Comparison of ENCODE assay signal across 16 cellular contexts in the genomic region with DNA sequence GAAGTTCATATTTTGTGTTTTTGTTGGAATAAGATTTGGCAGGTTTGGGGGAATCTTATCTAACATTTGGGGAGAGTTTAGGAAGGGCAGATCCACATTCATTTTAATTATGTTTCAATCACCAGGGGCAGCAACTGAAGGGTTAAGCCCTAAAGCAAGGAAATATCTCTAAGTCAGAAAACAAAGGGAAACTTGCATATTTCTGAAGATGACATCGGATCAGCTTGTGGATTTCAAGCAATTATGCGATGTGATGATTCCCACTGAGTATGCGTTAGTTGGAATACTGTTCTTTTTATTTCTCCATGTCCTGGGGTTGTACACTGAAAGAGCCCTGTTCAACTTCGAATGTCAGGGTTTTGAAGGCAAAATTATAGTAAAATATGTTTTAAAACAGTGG. TPM values are rescaled to one million over a fixed set of nuclear protein-coding genes. Genes with fewer than 3 reads are reported as not detected.
A peak's percentile ranks its signal among the peaks of the same experiment; 100 is the strongest.
DNase-seq lines count a peak whose midpoint lies in the region; ATAC-seq, FAIRE-seq and TF ChIP-seq lines count a peak whose summit lies in the region.
"Had no signal": no experiment of that assay in that cellular context is flagged by ENCODE, and none has a peak within 500 bp of the region (broad histone marks: within the 10 kb centered on the region; RNA-seq: fewer than 3 reads in every experiment).

No MANE protein-coding gene starts in this region.

- H3K79me2 ChIP-seq in keratinocyte (ENCODE audit: control insufficient read depth, insufficient read depth, low read length), result no peaks in the 10 kb centered on the region

- H3K36me3 Mint-ChIP-seq in type B pancreatic cell, result no peaks in the 10 kb centered on the region

- TF ChIP-seq CTCF in RWPE2 (IDR thresholded peaks at IDR 0.05; ENCODE audit: poor library complexity, severe bottlenecking) (no peak), keratinocyte (optimal IDR thresholded peaks at IDR 0.05 in 1 of 3, IDR thresholded peaks at IDR 0.05 in 1 of 3, conservative IDR thresholded peaks at IDR 0.05 in 1 of 3; ENCODE audit: extremely low read depth in 1 of 3, insufficient read depth in 2 of 3, low read length in 3 of 3) (no peak), type B pancreatic cell (conservative IDR thresholded peaks at IDR 0.05) (no peak)

- H3K4me1 Mint-ChIP-seq in type B pancreatic cell (ENCODE audit: unreplicated experiment), result peaks cover 15% of the 10 kb centered on the region
- H3K4me1 Mint-ChIP-seq: activated CD4-positive, alpha-beta T cell treated with anti-CD3 and anti-CD28 coated beads, Interleukin-2, amount 10 ng/mL, durations not matched to agents 24 days and 14 days had no signal

- H2AFZ ChIP-seq in keratinocyte (ENCODE audit: control insufficient read depth, low read length), result no peak overlapping the region

- H3K9ac ChIP-seq in keratinocyte (ENCODE audit: control insufficient read depth, extremely low read depth, insufficient read depth, low read length), result no peak overlapping the region

- no peaks in the 10 kb centered on the region for H3K36me3 ChIP-seq in RWPE2 (ENCODE audit: low read depth)
- H3K36me3 ChIP-seq in keratinocyte (ENCODE audit: control insufficient read depth in 2 of 2, extremely low read depth in 1 of 2, insufficient read depth in 2 of 2, low read length in 2 of 2), result no peaks in the 10 kb centered on the region
- H3K36me3 ChIP-seq: cardiac muscle cell, spleen had no signal

- peaks cover 11% of the 10 kb centered on the region for H3K9me3 Mint-ChIP-seq in type B pancreatic cell
- H3K9me3 Mint-ChIP-seq: activated CD4-positive, alpha-beta T cell treated with anti-CD3 and anti-CD28 coated beads, Interleukin-2, amount 10 ng/mL, durations not matched to agents 24 days and 14 days had no signal

- peak overlapping the region; percentile 79 for H3K27ac ChIP-seq in RWPE2 (ENCODE audit: poor library complexity, severe bottlenecking)
- no peak overlapping the region for H3K27ac ChIP-seq in keratinocyte (ENCODE audit: control insufficient read depth, insufficient read depth, low read length)
- H3K27ac ChIP-seq: cardiac muscle cell, spleen had no signal

- H3K9me3 ChIP-seq in RWPE2 (ENCODE audit: severe bottlenecking), result no peaks in the 10 kb centered on the region
- H3K9me3 ChIP-seq in keratinocyte (ENCODE audit: control insufficient read depth, low read depth, low read length), result no peaks in the 10 kb centered on the region
- H3K9me3 ChIP-seq: psoas muscle, spleen had no signal

- no peak for DNase-seq in RWPE2 (ENCODE audit: low spot score)
- peak; percentile 44 for DNase-seq in dermis blood vessel endothelial cell
- no peak for DNase-seq in keratinocyte (ENCODE audit: low read depth, low spot score)
- DNase-seq in type B pancreatic cell (ENCODE audit: extremely low spot score, unreplicated experiment), result no peak
- no peak for DNase-seq in stimulated activated naive CD4-positive, alpha-beta T cell treated with Interleukin-2 at 50 U/mL for 16 hours (lab: John Stamatoyannopoulos, UW)
- DNase-seq in NCI-H2081 (lab: John Stamatoyannopoulos, UW), result no peak
- DNase-seq: activated CD4-positive, alpha-beta T cell treated with anti-CD3 and anti-CD28 coated beads, Interleukin-2, amount 10 ng/mL, durations not matched to agents 24 days and 14 days; islet precursor cell; Karpas-422; NCI-H1105; NCI-H526; psoas muscle; spleen had no signal

- dilution Hi-C loops in keratinocyte (cut with MboI; ENCODE audit: extremely low pct_ligation_motif_present, low sequenced_read_pairs), result no loop called here

- no peak overlapping the region for H3K4me3 Mint-ChIP-seq in type B pancreatic cell
- H3K4me3 Mint-ChIP-seq: activated CD4-positive, alpha-beta T cell treated with anti-CD3 and anti-CD28 coated beads, Interleukin-2, amount 10 ng/mL, durations not matched to agents 24 days and 14 days had no signal

- no peak overlapping the region for H3K4me2 ChIP-seq in keratinocyte (ENCODE audit: control insufficient read depth, extremely low read depth, insufficient read depth, low read depth, low read length)

- peak; percentile 57 for FAIRE-seq in keratinocyte (lab: Jason Lieb, UNC)

- H4K20me1 ChIP-seq in keratinocyte (ENCODE audit: control insufficient read depth, extremely low read depth, insufficient read depth, low read length), result no peaks in the 10 kb centered on the region

- peak overlapping the region; percentile 60 for H3K27ac Mint-ChIP-seq in type B pancreatic cell
- H3K27ac Mint-ChIP-seq: activated CD4-positive, alpha-beta T cell treated with anti-CD3 and anti-CD28 coated beads, Interleukin-2, amount 10 ng/mL, durations not matched to agents 24 days and 14 days had no signal

- peaks cover 2% of the 10 kb centered on the region for H3K9me1 ChIP-seq in keratinocyte (ENCODE audit: control insufficient read depth, extremely low read depth, insufficient read depth, low read length)

- H3K4me3 ChIP-seq in RWPE2 (ENCODE audit: severe bottlenecking) (no peak overlapping the region), keratinocyte (ENCODE audit: control insufficient read depth in 2 of 3, extremely low read depth in 1 of 3, insufficient read depth in 2 of 3, low read depth in 1 of 3, low read length in 3 of 3) (no peak overlapping the region)
- H3K4me3 ChIP-seq: cardiac muscle cell, psoas muscle, spleen had no signal

- H3K4me1 ChIP-seq in RWPE2 (ENCODE audit: insufficient read depth, poor library complexity, severe bottlenecking), result peaks cover 21% of the 10 kb centered on the region
- H3K4me1 ChIP-seq in keratinocyte (ENCODE audit: control insufficient read depth, extremely low read depth, insufficient read depth, low read length), result peaks cover 22% of the 10 kb centered on the region

- H3K27me3 Mint-ChIP-seq in type B pancreatic cell, result no peaks in the 10 kb centered on the region
- H3K27me3 Mint-ChIP-seq: activated CD4-positive, alpha-beta T cell treated with anti-CD3 and anti-CD28 coated beads, Interleukin-2, amount 10 ng/mL, durations not matched to agents 24 days and 14 days had no signal

- H3K27me3 ChIP-seq in RWPE2 (ENCODE audit: insufficient read depth, poor library complexity, severe bottlenecking) (no peaks in the 10 kb centered on the region), keratinocyte (ENCODE audit: control insufficient read depth, extremely low read depth, insufficient read depth, low read length) (no peaks in the 10 kb centered on the region)
- H3K27me3 ChIP-seq: cardiac muscle cell, spleen had no signal

- ATAC-seq in RWPE2 (ENCODE audit: low read depth) (no peak), GM21526 (IDR thresholded peaks at IDR 0.05; ENCODE audit: low FRiP score, unreplicated experiment) (no peak)

RNA-seq across cellular contexts. Expression of gene NFIB, which starts 59.8 kb away (rescaled TPM):
- total RNA-seq in dermis blood vessel endothelial cell, result 153 and 193 TPM in 2 replicates
- polyA plus RNA-seq in keratinocyte, result 3.6 to 23.1 TPM (median 8.9 TPM) in 3 replicates
- polyA plus RNA-seq in keratinocyte (2011; ENCODE audit: low read depth), result 12.3 TPM
- polyA plus RNA-seq in keratinocyte (2011; cell fraction: cytosol; rRNA removed), result 7.3 and 10.7 TPM in 2 replicates
- 25.9 and 27.8 TPM in 2 replicates for polyA plus RNA-seq in keratinocyte (2011; cell fraction: nucleus; rRNA removed)
- polyA plus RNA-seq in keratinocyte (2012; ENCODE audit: low replicate concordance), result 9.5 and 16.1 TPM in 2 replicates
- 18.4 to 56.7 TPM (median 39.1 TPM) in 3 replicates for polyA minus RNA-seq in keratinocyte
- 9.4 TPM for polyA minus RNA-seq in keratinocyte (2011; cell fraction: cytosol; rRNA and poly(A)+ RNA removed)
- polyA minus RNA-seq in keratinocyte (2011; cell fraction: nucleus; rRNA and poly(A)+ RNA removed), result 19.2 and 58.1 TPM in 2 replicates
- total RNA-seq in type B pancreatic cell (ENCODE audit: low replicate concordance), result 62.9 and 76.4 TPM in 2 replicates
- total RNA-seq: activated CD4-positive, alpha-beta T cell treated with anti-CD3 and anti-CD28 coated beads, Interleukin-2, amount 10 ng/mL, durations not matched to agents 24 days and 14 days; T-helper 1 cell treated with Interleukin-12 subunit alpha and Interleukin-12 subunit beta and Interleukin-4 antibody, amounts not matched to agents 30 ng/mL and 1 ng/mL, for 36 hours had no signal
